ENCODE assay signal across 8 cellular contexts in genomic region chr10:133394801-133395221, GRCh38. TPM values are rescaled to one million over a fixed set of nuclear protein-coding genes. Genes with fewer than 3 reads are reported as not detected.
A peak's percentile ranks its signal among the peaks of the same experiment; 100 is the strongest.
DNase-seq lines count a peak whose midpoint lies in the region; ATAC-seq lines count a peak whose summit lies in the region.

No MANE protein-coding gene starts in this region.

- intact Hi-C loops in dendritic cell treated with granulocyte-macrophage colony-stimulating factor and Interleukin-4, amounts not matched to agents 40 ng/mL and 50 ng/mL, for 4 days (cut with micrococcal nuclease): loop anchor here (1.0 to 5.0 kb wide), 2 partner anchors 22 to 38 kb away; partner anchors contain the start of genes ECHS1 and FUOM
- intact Hi-C loops in naive thymus-derived CD4-positive, alpha-beta T cell (cut with micrococcal nuclease): loop anchor here (1.0 to 5.0 kb wide), 14 partner anchors 16 to 1063 kb away; partner anchors contain the start of genes ECHS1 (in 2 of the 2), FUOM (in 2 of the 2), CALY (in 1 of the 2) and INPP5A (in 1 of the 2)

- H3K4me3 Mint-ChIP-seq in dendritic cell treated with granulocyte-macrophage colony-stimulating factor and Interleukin-4, amounts not matched to agents 40 ng/mL and 50 ng/mL, for 4 days: peak overlapping the region; percentile 88
- peak overlapping the region; percentile 89 to 98 (median 92) for H3K4me3 Mint-ChIP-seq in naive thymus-derived CD4-positive, alpha-beta T cell

- no peaks in the 10 kb centered on the region for H3K9me3 Mint-ChIP-seq in dendritic cell treated with granulocyte-macrophage colony-stimulating factor and Interleukin-4, amounts not matched to agents 40 ng/mL and 50 ng/mL, for 4 days
- H3K9me3 Mint-ChIP-seq in naive thymus-derived CD4-positive, alpha-beta T cell: no peaks in the 10 kb centered on the region

- H3K4me1 ChIP-seq in BLaER1 (peaks cover 62% of the 10 kb centered on the region), NT2/D1 (ENCODE audit: insufficient read depth, insufficient read length) (peaks cover 2% of the 10 kb centered on the region)
- peaks cover 26 to 28% of the 10 kb centered on the region in 2 donors for H3K4me1 ChIP-seq in naive thymus-derived CD4-positive, alpha-beta T cell (ENCODE audit: control insufficient read depth in 2 of 2, insufficient read depth in 2 of 2, low read length in 2 of 2)

- peak overlapping the region; percentile 93 for H3K4me3 ChIP-seq in BLaER1
- H3K4me3 ChIP-seq in NT2/D1 (ENCODE audit: insufficient read length, low read depth): peak overlapping the region; percentile 86
- peak overlapping the region; percentile 72 for H3K4me3 ChIP-seq in naive thymus-derived CD4-positive, alpha-beta T cell (ENCODE audit: low read length)

- H3K9me3 ChIP-seq in BLaER1 (no peaks in the 10 kb centered on the region), NT2/D1 (ENCODE audit: insufficient read depth, low read length) (no peaks in the 10 kb centered on the region)
- H3K9me3 ChIP-seq in naive thymus-derived CD4-positive, alpha-beta T cell (ENCODE audit: control insufficient read depth in 2 of 3, low read length in 3 of 3): no peaks in the 10 kb centered on the region

- H3K4me2 ChIP-seq in BLaER1: peak overlapping the region; percentile 94

- H3K27me3 ChIP-seq in BLaER1 (no peaks in the 10 kb centered on the region), NT2/D1 (ENCODE audit: insufficient read depth, insufficient read length) (no peaks in the 10 kb centered on the region)
- H3K27me3 ChIP-seq in naive thymus-derived CD4-positive, alpha-beta T cell (ENCODE audit: control insufficient read depth in 2 of 2, insufficient read depth in 2 of 2, low read length in 2 of 2): no peaks in the 10 kb centered on the region

- no peak for ATAC-seq in naive thymus-derived CD4-positive, alpha-beta T cell
- ATAC-seq in HG02678 (IDR thresholded peaks at IDR 0.05; ENCODE audit: unreplicated experiment): no peak

- CTCF ChIA-PET in naive thymus-derived CD4-positive, alpha-beta T cell (lab: Charles Lee): no interaction called here

- DNase-seq in NT2/D1 (ENCODE audit: low read depth, low spot score) (no peak), UCSD-AML1 (lab: John Stamatoyannopoulos, UW; ENCODE audit: unreplicated experiment) (no peak), NCI-H1417 treated with DMSO at 0.1 percent for 48 hours (lab: John Stamatoyannopoulos, UW) (no peak), GOT3 (lab: John Stamatoyannopoulos, UW) (no peak)
- DNase-seq in naive thymus-derived CD4-positive, alpha-beta T cell: no peak

- peaks cover 51% of the 10 kb centered on the region for H3K36me3 ChIP-seq in BLaER1
- peaks cover 40% of the 10 kb centered on the region for H3K36me3 ChIP-seq in NT2/D1 (ENCODE audit: insufficient read depth, insufficient read length, low read length)
- H3K36me3 ChIP-seq in naive thymus-derived CD4-positive, alpha-beta T cell (ENCODE audit: control insufficient read depth in 2 of 3, insufficient read depth in 3 of 3, low read length in 3 of 3): peaks cover 0 to 38% (median 0%) of the 10 kb centered on the region in 3 experiments

- peaks cover 58% of the 10 kb centered on the region for H3K4me1 Mint-ChIP-seq in dendritic cell treated with granulocyte-macrophage colony-stimulating factor and Interleukin-4, amounts not matched to agents 40 ng/mL and 50 ng/mL, for 4 days (ENCODE audit: low read depth)
- peaks cover 16 to 46% (median 34%) of the 10 kb centered on the region in 7 donors for H3K4me1 Mint-ChIP-seq in naive thymus-derived CD4-positive, alpha-beta T cell

- peaks cover 45% of the 10 kb centered on the region for H4K20me1 ChIP-seq in BLaER1

- POLR2A ChIA-PET in naive thymus-derived CD4-positive, alpha-beta T cell (lab: Charles Lee): interaction anchor here (0.5 to 1.4 kb wide), 2 partner anchors 9 to 17 kb away, joined by 3 read pairs; no protein-coding TSS in a partner anchor

- H3K27ac ChIP-seq in BLaER1: peak overlapping the region; percentile 98
- peak overlapping the region; percentile 81 for H3K27ac ChIP-seq in naive thymus-derived CD4-positive, alpha-beta T cell (ENCODE audit: low read depth, low read length)

- peaks cover 57% of the 10 kb centered on the region for H3K36me3 Mint-ChIP-seq in dendritic cell treated with granulocyte-macrophage colony-stimulating factor and Interleukin-4, amounts not matched to agents 40 ng/mL and 50 ng/mL, for 4 days (ENCODE audit: low read depth)
- H3K36me3 Mint-ChIP-seq in naive thymus-derived CD4-positive, alpha-beta T cell: peaks cover 0 to 14% (median 4%) of the 10 kb centered on the region in 5 donors

- H3K27me3 Mint-ChIP-seq in dendritic cell treated with granulocyte-macrophage colony-stimulating factor and Interleukin-4, amounts not matched to agents 40 ng/mL and 50 ng/mL, for 4 days: no peaks in the 10 kb centered on the region
- H3K27me3 Mint-ChIP-seq in naive thymus-derived CD4-positive, alpha-beta T cell: peaks cover 0 to 2% (median 0%) of the 10 kb centered on the region in 5 donors

- H3K27ac Mint-ChIP-seq in dendritic cell treated with granulocyte-macrophage colony-stimulating factor and Interleukin-4, amounts not matched to agents 40 ng/mL and 50 ng/mL, for 4 days: peak overlapping the region; percentile 93
- H3K27ac Mint-ChIP-seq in naive thymus-derived CD4-positive, alpha-beta T cell: peak overlapping the region; percentile 71 to 96 (median 89)

- H3K9ac ChIP-seq in BLaER1: peak overlapping the region; percentile 97
- H3K9ac ChIP-seq in NT2/D1 (ENCODE audit: insufficient read length, low read depth): peak overlapping the region; percentile 96

RNA-seq across cellular contexts. Expression of gene MTG1, which starts 0.9 kb away (rescaled TPM):
- total RNA-seq in naive thymus-derived CD4-positive, alpha-beta T cell: 10 to 100 TPM; 51.0 to 67.1 (median 57.2) TPM
- polyA plus RNA-seq in naive thymus-derived CD4-positive, alpha-beta T cell: 10 to 100 TPM; 25.6 to 40.7 TPM

RNA-seq across cellular contexts. Expression of gene PAOX, which starts 15.7 kb away (rescaled TPM):
- 1 to 10 TPM; 1.6 to 9.8 (median 7.7) TPM for total RNA-seq in naive thymus-derived CD4-positive, alpha-beta T cell
- polyA plus RNA-seq in naive thymus-derived CD4-positive, alpha-beta T cell: 1 to 10 TPM; 6.1 to 8.7 TPM

RNA-seq across cellular contexts. Expression of gene ECHS1, which starts 21.7 kb away (rescaled TPM):
- 10 to 100 TPM; 17.5 to 39.8 (median 28.9) TPM for total RNA-seq in naive thymus-derived CD4-positive, alpha-beta T cell
- polyA plus RNA-seq in naive thymus-derived CD4-positive, alpha-beta T cell: 100 to 1,000 TPM in 1 of 2 donors, 10 to 100 TPM in 1; 81.9 to 104 TPM

RNA-seq across cellular contexts. Expression of gene SPRN, which starts 29.6 kb away (rescaled TPM):
- not detected for total RNA-seq in naive thymus-derived CD4-positive, alpha-beta T cell
- polyA plus RNA-seq in naive thymus-derived CD4-positive, alpha-beta T cell: under 1 TPM; 0.10 to 0.34 TPM

RNA-seq across cellular contexts. Expression of gene FUOM, which starts 37.0 kb away (rescaled TPM):
- total RNA-seq in naive thymus-derived CD4-positive, alpha-beta T cell: 10 to 100 TPM; 11.2 to 24.6 (median 16.9) TPM
- 10 to 100 TPM; 21.9 to 22.9 TPM for polyA plus RNA-seq in naive thymus-derived CD4-positive, alpha-beta T cell
